1 cellular context compared by ENCODE assay signal in the genomic region with DNA sequence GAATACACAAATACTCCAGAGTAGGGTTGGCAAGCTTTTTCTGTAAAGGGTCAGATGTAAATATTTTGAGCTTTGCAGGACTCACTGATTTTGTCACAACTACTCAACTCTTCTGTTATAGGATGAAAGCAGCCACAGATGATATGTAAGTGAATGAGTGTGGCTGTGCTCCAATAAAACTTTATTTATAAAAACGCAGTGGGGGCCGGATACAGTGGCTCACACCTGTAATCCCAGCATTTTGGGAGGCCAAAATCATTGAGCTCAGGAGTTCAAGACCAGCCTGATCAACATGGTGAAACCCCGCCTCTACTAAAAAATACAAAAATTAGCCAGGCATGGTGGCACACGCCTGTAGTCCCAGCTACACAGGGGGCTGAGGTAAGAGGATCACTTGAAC.
TF ChIP-seq lines count a peak whose summit lies in the region.

No MANE protein-coding gene starts in this region.

TF ChIP-seq in GM12878, 131 proteins besides CTCF, POLR2A, EP300 and RAD21:
- peak; percentile 77 for TF ChIP-seq ZBTB40 (IDR thresholded peaks at IDR 0.05; ENCODE audit: borderline replicate concordance)
- TF ChIP-seq SUPT20H (IDR thresholded peaks at IDR 0.05; ENCODE audit: borderline replicate concordance, control insufficient read depth, low read depth, low read length): no peak
